16 cellular contexts compared by ENCODE assay signal in the genomic region with DNA sequence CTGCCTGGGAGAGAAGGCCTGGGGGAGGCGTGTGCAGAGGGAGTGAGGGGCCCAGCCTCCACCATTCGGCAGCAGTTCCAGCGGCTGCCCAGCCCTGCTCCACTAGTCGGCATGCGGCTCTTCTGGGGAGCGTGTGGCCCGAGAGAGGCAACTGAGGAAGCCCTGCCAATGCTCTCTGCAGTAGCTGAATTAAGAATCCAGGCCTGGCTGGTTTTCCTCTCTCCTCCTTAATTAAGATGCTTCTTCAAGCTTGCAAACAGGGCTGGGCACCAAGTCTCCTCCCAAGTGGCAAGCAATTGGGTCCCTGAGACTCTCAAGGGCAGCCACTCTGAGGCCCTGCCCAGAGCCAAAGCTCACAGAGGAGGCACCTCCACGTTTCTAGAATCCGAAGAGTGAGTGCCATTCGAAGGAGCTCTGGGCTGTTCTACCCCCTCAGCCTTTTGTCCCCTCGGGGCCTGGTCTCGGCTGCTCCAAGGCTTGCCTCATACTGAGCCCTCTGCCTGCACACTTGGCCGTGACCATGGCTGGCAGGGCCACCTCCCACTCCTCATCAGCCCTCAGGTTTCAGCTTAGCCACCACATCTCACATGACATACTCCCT.
DNase-seq lines count a peak whose midpoint lies in the region; ATAC-seq and TF ChIP-seq lines count a peak whose summit lies in the region.
"Had no signal": no experiment of that assay in that cellular context is flagged by ENCODE, and none has a peak within 500 bp of the region (broad histone marks: within the 10 kb centered on the region; RNA-seq: fewer than 3 reads in every experiment).

No MANE protein-coding gene starts in this region.

- TF ChIP-seq CTCF in RWPE1 (conservative IDR thresholded peaks at IDR 0.05; ENCODE audit: low read depth) (no peak), lung (IDR thresholded peaks at IDR 0.05; ENCODE audit: control extremely low read depth, extremely low read depth) (no peak)

- no peak for ATAC-seq in lung (ENCODE audit: insufficient read depth, low FRiP score)
- no peak for ATAC-seq in stimulated activated effector memory CD8-positive, alpha-beta T cell treated with anti-CD3 and anti-CD28 coated beads, Interleukin-12 subunit alpha, Interleukin-12 subunit beta, amount 100 ng/mL, for 72 hours
- ATAC-seq in GM18519 (IDR thresholded peaks at IDR 0.05; ENCODE audit: low FRiP score, unreplicated experiment) = no peak
- ATAC-seq: activated naive CD4-positive, alpha-beta T cell treated with anti-CD3 and anti-CD28 coated beads, Interleukin-2, amount 50 U/mL, for 72 hours; GM12878 had no signal

- peaks cover 18% of the 10 kb centered on the region for H3K36me3 Mint-ChIP-seq in stimulated activated effector memory CD8-positive, alpha-beta T cell treated with anti-CD3 and anti-CD28 coated beads, Interleukin-12 subunit alpha, Interleukin-12 subunit beta, amount 100 ng/mL, for 72 hours
- H3K36me3 Mint-ChIP-seq: activated naive CD4-positive, alpha-beta T cell treated with anti-CD3 and anti-CD28 coated beads, Interleukin-2, amount 50 U/mL, for 72 hours had no signal

- H3K4me3 ChIP-seq in lung = no peak overlapping the region
- H3K4me3 ChIP-seq: GM12878, tibial nerve had no signal

- no peaks in the 10 kb centered on the region for H3K27me3 ChIP-seq in lung (ENCODE audit: control insufficient read depth, insufficient read depth)
- H3K27me3 ChIP-seq: tibial nerve had no signal

- POLR2A ChIA-PET in RWPE1 (lab: Yijun Ruan, JAX; ENCODE audit: low non-redundant PET) = no interaction called here

- CTCF ChIA-PET in RWPE1 (lab: Yijun Ruan, JAX) = interaction anchor here (0.5 kb wide), 1 partner anchor 153 kb away, joined by 3 read pairs; no protein-coding TSS in a partner anchor

- H3K27ac ChIP-seq in RWPE1 (peak overlapping the region; percentile 0), caudate nucleus (ENCODE audit: low read depth, low read length) (peak overlapping the region; percentile 82), lung (ENCODE audit: low read depth in 1 of 2, low read length in 1 of 2) (peak overlapping the region in 1 of 2 donors; percentile 14)
- H3K27ac ChIP-seq: HL-60 had no signal

- peaks cover 0 to 13% of the 10 kb centered on the region in 2 donors for H3K36me3 ChIP-seq in lung (ENCODE audit: control insufficient read depth in 2 of 2, insufficient read depth in 2 of 2, low read length in 2 of 2)

- H3K9me3 ChIP-seq in lung (ENCODE audit: control insufficient read depth in 2 of 2, insufficient read depth in 1 of 2, low read length in 1 of 2) = no peaks in the 10 kb centered on the region
- H3K9me3 ChIP-seq: tibial nerve had no signal

- no peaks in the 10 kb centered on the region for H3K9me3 Mint-ChIP-seq in stimulated activated effector memory CD8-positive, alpha-beta T cell treated with anti-CD3 and anti-CD28 coated beads, Interleukin-12 subunit alpha, Interleukin-12 subunit beta, amount 100 ng/mL, for 72 hours
- H3K9me3 Mint-ChIP-seq: activated naive CD4-positive, alpha-beta T cell treated with anti-CD3 and anti-CD28 coated beads, Interleukin-2, amount 50 U/mL, for 72 hours; CD4-positive, alpha-beta T cell had no signal

- H3K27ac Mint-ChIP-seq in stimulated activated effector memory CD8-positive, alpha-beta T cell treated with anti-CD3 and anti-CD28 coated beads, Interleukin-12 subunit alpha, Interleukin-12 subunit beta, amount 100 ng/mL, for 72 hours = peak overlapping the region; percentile 64
- H3K27ac Mint-ChIP-seq: activated naive CD4-positive, alpha-beta T cell treated with anti-CD3 and anti-CD28 coated beads, Interleukin-2, amount 50 U/mL, for 72 hours; CD4-positive, alpha-beta T cell had no signal

- no peak overlapping the region for H3K4me3 Mint-ChIP-seq in stimulated activated effector memory CD8-positive, alpha-beta T cell treated with anti-CD3 and anti-CD28 coated beads, Interleukin-12 subunit alpha, Interleukin-12 subunit beta, amount 100 ng/mL, for 72 hours
- H3K4me3 Mint-ChIP-seq: CD4-positive, alpha-beta T cell had no signal

- WGBS in lung, 2 donors = 64 to 87% methylated on average over 13 of the region's 13 CpGs

- H3K4me1 ChIP-seq in lung (ENCODE audit: control insufficient read depth in 2 of 2, insufficient read depth in 2 of 2, low read length in 2 of 2) = peaks cover 7 to 32% of the 10 kb centered on the region in 2 donors

- DNase-seq in RWPE1 (ENCODE audit: low spot score) (no peak), caudate nucleus (lab: John Stamatoyannopoulos, UW) (peak in 36 of 61 donors; percentile 27 to 90 (median 54)), lung (ENCODE audit: low spot score) (peak; percentile 68), AG08396 (ENCODE audit: low spot score) (no peak), NCI-H187 (lab: John Stamatoyannopoulos, UW) (no peak), CD1c-positive myeloid dendritic cell (ENCODE audit: extremely low spot score) (no peak)
- no peak for DNase-seq in stimulated activated effector memory CD8-positive, alpha-beta T cell treated with anti-CD3 and anti-CD28 coated beads, Interleukin-12 subunit alpha, Interleukin-12 subunit beta, amount 100 ng/mL, for 72 hours (ENCODE audit: low spot score in 2 of 2)
- DNase-seq: activated CD4-positive, CD25-positive, alpha-beta regulatory T cell; CD4-positive, alpha-beta T cell; EL; KG1 had no signal

- H3K4me1 Mint-ChIP-seq in stimulated activated effector memory CD8-positive, alpha-beta T cell treated with anti-CD3 and anti-CD28 coated beads, Interleukin-12 subunit alpha, Interleukin-12 subunit beta, amount 100 ng/mL, for 72 hours = peaks cover 20% of the 10 kb centered on the region

Comparison
In these comparisons a context has a peak if more than half of its experiments do, and no peak if none do; other contexts are left out.
1. DNase-seq: peak in caudate nucleus (36 of 61) and lung (single experiment); none in RWPE1 (single experiment), stimulated activated effector memory CD8-positive, alpha-beta T cell treated with anti-CD3 and anti-CD28 coated beads, Interleukin-12 subunit alpha, Interleukin-12 subunit beta, amount 100 ng/mL, for 72 hours (0 of 2), AG08396 (single experiment), NCI-H187 (0 of 2) and CD1c-positive myeloid dendritic cell (single experiment).